In genomic region chr9:98425079-98425478, GRCh38 we compare ENCODE assay signal across 30 cellular contexts.
"Had no signal": no experiment of that assay in that cellular context is flagged by ENCODE, and none has a peak within 500 bp of the region (broad histone marks: within the 10 kb centered on the region; RNA-seq: fewer than 3 reads in every experiment).

No MANE protein-coding gene starts in this region.

- H3K36me3 ChIP-seq: colonic mucosa, esophagus muscularis mucosa, esophagus squamous epithelium, gastrocnemius medialis, gastroesophageal sphincter, heart left ventricle, heart right ventricle had no signal

- H3K4me3 ChIP-seq: colonic mucosa, coronary artery, dorsolateral prefrontal cortex, esophagus muscularis mucosa, esophagus squamous epithelium, gastrocnemius medialis, gastroesophageal sphincter, heart left ventricle, heart right ventricle, hepatocyte had no signal

- H3K27ac Mint-ChIP-seq: dendritic cell treated with granulocyte-macrophage colony-stimulating factor and Interleukin-4, amounts not matched to agents 40 ng/mL and 50 ng/mL, for 4 days; effector memory CD8-positive, alpha-beta T cell; endodermal cell had no signal

- DNase-seq: colonic mucosa; cortex of kidney; dermis blood vessel endothelial cell; dorsolateral prefrontal cortex; effector CD4-positive, alpha-beta T cell; effector CD8-positive, alpha-beta T cell; effector memory CD4-positive, alpha-beta T cell; effector memory CD8-positive, alpha-beta T cell; endodermal cell; erythroblast; esophagus squamous epithelium; foreskin fibroblast; foreskin keratinocyte; foreskin melanocyte; gastrocnemius medialis; glutamatergic neuron; head of caudate nucleus; heart left ventricle; heart right ventricle had no signal

- H3K27me3 ChIP-seq: colonic mucosa, dorsolateral prefrontal cortex, esophagus muscularis mucosa, esophagus squamous epithelium, foreskin keratinocyte, gastrocnemius medialis, gastroesophageal sphincter, heart left ventricle, hepatocyte had no signal

- H3K4me2 ChIP-seq: hepatocyte had no signal

- H3K27ac ChIP-seq: colonic mucosa, coronary artery, epithelial cell of prostate, esophagus muscularis mucosa, esophagus squamous epithelium, foreskin keratinocyte, gastrocnemius medialis, gastroesophageal sphincter, heart left ventricle, heart right ventricle, hepatocyte had no signal

- H3K4me3 Mint-ChIP-seq: dendritic cell treated with granulocyte-macrophage colony-stimulating factor and Interleukin-4, amounts not matched to agents 40 ng/mL and 50 ng/mL, for 4 days; effector memory CD8-positive, alpha-beta T cell; endodermal cell had no signal

- H3K79me2 ChIP-seq: hepatocyte had no signal

- H3K4me1 ChIP-seq: colonic mucosa, esophagus muscularis mucosa, esophagus squamous epithelium, foreskin keratinocyte, gastrocnemius medialis, gastroesophageal sphincter, heart left ventricle had no signal

- H3K9me3 ChIP-seq: colonic mucosa, esophagus muscularis mucosa, esophagus squamous epithelium, gastrocnemius medialis, gastroesophageal sphincter, heart left ventricle had no signal

- H2AFZ ChIP-seq: hepatocyte had no signal

- ATAC-seq: effector memory CD8-positive, alpha-beta T cell; esophagus mucosa; foreskin keratinocyte; gastrocnemius medialis; gastroesophageal sphincter; heart right ventricle had no signal

- FAIRE-seq: colon, endometrium, endothelial cell of umbilical vein, frontal cortex had no signal
